ENCODE assay signal across 27 cellular contexts in the genomic region with DNA sequence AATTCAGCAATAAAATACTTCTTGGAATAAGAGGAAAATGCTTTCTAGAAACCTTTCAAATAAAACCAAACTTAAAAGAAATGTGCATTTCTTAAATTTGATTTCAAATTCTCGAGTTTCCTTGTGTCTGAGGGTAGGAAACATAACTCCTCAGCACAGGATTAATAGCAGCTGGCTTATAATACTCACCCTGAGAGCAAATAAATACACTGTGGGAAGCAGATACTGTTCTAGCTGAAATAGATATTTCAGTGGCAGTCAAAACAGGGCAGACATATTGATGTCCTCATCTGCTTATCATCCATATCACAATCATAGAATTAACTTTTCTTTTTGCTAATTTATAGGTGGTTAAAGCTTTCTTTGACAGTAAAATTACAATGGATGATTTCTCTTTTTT. TPM values are rescaled to one million over a fixed set of nuclear protein-coding genes. Genes with fewer than 3 reads are reported as not detected.
"Had no signal": no experiment of that assay in that cellular context is flagged by ENCODE, and none has a peak within 500 bp of the region (broad histone marks: within the 10 kb centered on the region; RNA-seq: fewer than 3 reads in every experiment).

No MANE protein-coding gene starts in this region.

- H3K4me3 ChIP-seq: pancreas, prostate gland, right lobe of liver, sigmoid colon, skin epidermis, smooth muscle cell, spleen, suprapubic skin, testis, tibial artery, transverse colon, upper lobe of right lung, uterus had no signal

- H3K27ac ChIP-seq: neutrophil, pancreas, prostate gland, right lobe of liver, sigmoid colon, skin epidermis, spleen, suprapubic skin, testis, tibial artery, transverse colon, upper lobe of right lung, uterus had no signal

- H3K36me3 ChIP-seq: neutrophil, pancreas, prostate gland, right lobe of liver, sigmoid colon, spleen, suprapubic skin, tibial artery, transverse colon, upper lobe of right lung, uterus had no signal

- H3K4me2 ChIP-seq: smooth muscle cell had no signal

- H3K4me1 ChIP-seq: prostate gland, right lobe of liver, sigmoid colon, spleen, suprapubic skin, tibial artery, transverse colon, upper lobe of right lung, uterus had no signal

- DNase-seq: naive thymus-derived CD8-positive, alpha-beta T cell; nephron progenitor cell; nucleus accumbens; pancreas; right cardiac atrium; right lobe of liver; sigmoid colon; spleen; stimulated activated CD4-positive, alpha-beta T cell treated with anti-CD3 and anti-CD28 coated beads, Interleukin-12 subunit alpha, Interleukin-12 subunit beta, amount 100 ng/mL, for 4 hours; stimulated activated CD4-positive, alpha-beta T cell treated with anti-CD3 and anti-CD28 coated beads, Interleukin-1b, Interleukin-23, amount 100 ng/mL, for 48 hours; stimulated activated CD4-positive, alpha-beta T cell treated with anti-CD3 and anti-CD28 coated beads, Interleukin-4, amount 100 ng/mL, for 1 hour; stimulated activated CD4-positive, alpha-beta T cell treated with anti-CD3 and anti-CD28 coated beads, Interleukin-4, amount 100 ng/mL, for 4 hours; stimulated activated CD8-positive, alpha-beta memory T cell treated with anti-CD3 and anti-CD28 coated beads, Interleukin-4, amount 100 ng/mL, for 48 hours; stimulated activated naive CD4-positive, alpha-beta T cell; stimulated activated naive CD8-positive, alpha-beta T cell treated with anti-CD3 and anti-CD28 coated beads, Interleukin-15, amount 100 ng/mL, for 72 hours; stimulated activated naive CD8-positive, alpha-beta T cell treated with anti-CD3 and anti-CD28 coated beads, Interleukin-15, Interleukin-2, amounts not matched to agents 100 U/mL and 50 U/mL, for 24 hours; substantia nigra; testis; tibial artery; transverse colon; upper lobe of right lung; uterus had no signal

- H3K9me3 ChIP-seq: neutrophil, pancreas, prostate gland, right lobe of liver, sigmoid colon, spleen, suprapubic skin, testis, tibial artery, transverse colon, upper lobe of right lung, uterus had no signal

- H3K27me3 ChIP-seq: neutrophil, pancreas, right lobe of liver, sigmoid colon, spleen, suprapubic skin, testis, tibial artery, transverse colon, upper lobe of right lung, uterus had no signal

RNA-seq across cellular contexts. Expression of a gene that starts 33.6 kb away (rescaled TPM):
- polyA plus RNA-seq: naive thymus-derived CD8-positive, alpha-beta T cell had no signal
